Comparison of ENCODE assay signal across 9 cellular contexts in the genomic region with DNA sequence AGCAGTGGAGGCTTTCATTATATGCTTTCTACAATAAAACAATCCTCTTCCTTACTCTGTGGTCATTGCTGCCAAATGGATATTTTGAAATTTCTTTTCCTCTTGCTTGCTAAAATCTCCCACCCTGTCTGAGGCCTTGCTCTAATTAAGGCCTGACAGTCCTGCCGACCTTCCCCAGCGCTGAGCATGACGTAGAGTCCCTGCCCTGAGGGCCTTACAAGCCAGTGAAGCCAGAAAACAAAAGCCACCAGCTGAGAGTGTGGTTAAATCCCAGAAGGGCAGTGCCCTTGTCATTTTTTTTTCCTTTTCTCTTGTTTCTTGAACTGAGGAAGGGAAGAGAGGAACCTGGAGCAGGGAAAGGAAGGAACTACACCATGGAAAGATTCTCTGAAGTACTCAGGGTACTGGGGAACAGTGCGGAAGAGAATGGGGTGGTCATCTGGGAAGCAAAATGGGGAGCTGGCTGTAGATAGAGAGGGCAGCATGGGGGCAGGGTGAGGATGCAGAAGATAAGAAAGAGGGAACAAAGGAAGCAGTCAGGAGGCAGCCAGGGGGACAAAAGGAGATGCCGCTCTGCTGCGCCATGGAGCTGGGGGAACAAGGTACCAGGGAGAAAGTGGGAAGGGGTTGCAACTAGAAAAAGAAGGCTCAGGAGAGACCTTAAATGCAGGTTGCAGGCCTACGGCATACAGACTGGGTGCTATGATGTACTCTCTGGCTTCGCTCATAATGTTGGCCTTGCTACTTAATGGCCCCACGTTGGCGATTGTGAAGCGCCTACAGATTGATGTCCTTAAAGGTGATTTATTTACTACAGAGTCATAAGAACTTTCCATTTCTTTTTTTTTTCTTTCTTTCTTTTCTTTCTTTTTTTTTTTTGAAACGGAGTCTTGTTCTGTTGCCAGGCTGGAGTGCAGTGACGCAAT. TPM values are rescaled to one million over a fixed set of nuclear protein-coding genes. Genes with fewer than 3 reads are reported as not detected.
DNase-seq lines count a peak whose midpoint lies in the region; ATAC-seq and TF ChIP-seq lines count a peak whose summit lies in the region.
"Had no signal": no experiment of that assay in that cellular context is flagged by ENCODE, and none has a peak within 500 bp of the region (broad histone marks: within the 10 kb centered on the region; RNA-seq: fewer than 3 reads in every experiment).

No MANE protein-coding gene starts in this region.

- H3K36me3 ChIP-seq in HAP-1 (replicated peaks) (no peaks in the 10 kb centered on the region), SJCRH30 (peaks cover 35% of the 10 kb centered on the region), gastroesophageal sphincter (peaks cover 0 to 13% of the 10 kb centered on the region in 2 donors)

- no peak overlapping the region for H3K27ac ChIP-seq in SJCRH30
- H3K27ac ChIP-seq in gastroesophageal sphincter, result peak overlapping the region in 2 of 4 donors; percentile 30 to 44
- H3K27ac ChIP-seq in skin epidermis, result peak overlapping the region in 15 of 21 experiments; percentile 5 to 78 (median 51)

- no peak for TF ChIP-seq CTCF in gastroesophageal sphincter (IDR thresholded peaks at IDR 0.05)

- peak; percentile 60 for ATAC-seq in gastroesophageal sphincter
- ATAC-seq in GM19463 (IDR thresholded peaks at IDR 0.05; ENCODE audit: unreplicated experiment), result no peak
- ATAC-seq in GM19328 (IDR thresholded peaks at IDR 0.05; ENCODE audit: unreplicated experiment), result no peak

- peaks cover 15% of the 10 kb centered on the region for H3K4me1 ChIP-seq in HAP-1
- peaks cover 7% of the 10 kb centered on the region; the same call in 1 of the 2 replicates for H3K4me1 ChIP-seq in SJCRH30
- peaks cover 0 to 27% (median 0%) of the 10 kb centered on the region in 3 donors for H3K4me1 ChIP-seq in gastroesophageal sphincter

- WGBS in gastroesophageal sphincter (ENCODE audit: low coverage in 1 of 2), 2 donors, result 76 to 85% methylated on average over 5 to 12 of the region's 13 CpGs

- DNase-seq in HAP-1 (ENCODE audit: low spot score in 2 of 2), result peak; percentile 81 to 82
- peak; percentile 32 to 64 for DNase-seq in SJCRH30
- DNase-seq in stimulated activated CD4-positive, alpha-beta T cell treated with anti-CD3 and anti-CD28 coated beads, Interleukin-4, amount 100 ng/mL, for 4 hours, result no peak
- DNase-seq in activated CD8-positive, alpha-beta memory T cell treated with anti-CD3 and anti-CD28 coated beads, Interleukin-2, amount 50 U/mL, for 48 hours, result no peak
- DNase-seq: activated CD8-positive, alpha-beta memory T cell treated with anti-CD3 and anti-CD28 coated beads, Interleukin-2, amount 50 U/mL, for 4 hours had no signal

- no peaks in the 10 kb centered on the region for H3K9me3 ChIP-seq in HAP-1
- H3K9me3 ChIP-seq in SJCRH30 (replicated peaks), result no peaks in the 10 kb centered on the region
- no peaks in the 10 kb centered on the region for H3K9me3 ChIP-seq in gastroesophageal sphincter

- no peak for TF ChIP-seq POLR2A in gastroesophageal sphincter (IDR thresholded peaks at IDR 0.05)

- H3K4me3 ChIP-seq in HAP-1 (no peak overlapping the region), SJCRH30 (no peak overlapping the region), gastroesophageal sphincter (no peak overlapping the region), skin epidermis (no peak overlapping the region)

- in situ Hi-C loops in HAP-1 (cut with MboI; ENCODE audit: low sequenced_read_pairs), result no loop called here

- no peaks in the 10 kb centered on the region for H3K27me3 ChIP-seq in HAP-1 (ENCODE audit: low read depth)
- H3K27me3 ChIP-seq in SJCRH30, result no peaks in the 10 kb centered on the region
- no peaks in the 10 kb centered on the region for H3K27me3 ChIP-seq in gastroesophageal sphincter

- TF ChIP-seq EP300 in gastroesophageal sphincter (IDR thresholded peaks at IDR 0.05), result no peak

RNA-seq across cellular contexts. Expression of a gene that starts 25.1 kb away (rescaled TPM):
- total RNA-seq in SJCRH30 (2014; rRNA removed; shearing (Covaris generic)), result 36.1 and 36.4 TPM in 2 replicates
- 100 to 1,000 TPM; 183 to 225 (median 203) TPM for total RNA-seq in gastroesophageal sphincter

Comparison
In these comparisons a context has a peak if more than half of its experiments do, and no peak if none do; other contexts are left out.
1. DNase-seq: peak in HAP-1 (2 of 2) and SJCRH30 (2 of 2); none in stimulated activated CD4-positive, alpha-beta T cell treated with anti-CD3 and anti-CD28 coated beads, Interleukin-4, amount 100 ng/mL, for 4 hours (0 of 2) and activated CD8-positive, alpha-beta memory T cell treated with anti-CD3 and anti-CD28 coated beads, Interleukin-2, amount 50 U/mL, for 48 hours (single experiment).